1 cellular context compared by ENCODE assay signal in genomic region chr5:32709789-32710334, GRCh38.
A peak's percentile ranks its signal among the peaks of the same experiment; 100 is the strongest.
TF ChIP-seq lines count a peak whose summit lies in the region.

No MANE protein-coding gene starts in this region.

TF ChIP-seq in HepG2, 621 proteins besides CTCF, POLR2A, EP300 and RAD21 (continued from another document and continues in another):
- TF ChIP-seq REST (IDR thresholded peaks at IDR 0.05; ENCODE audit: borderline replicate concordance in 1 of 2, low read depth in 1 of 2, low read length in 2 of 2) (no peak), ZNF333 (CRISPR knock-in tag; IDR thresholded peaks at IDR 0.05; ENCODE audit: borderline replicate concordance) (0 out of 2 replicates have a peak, but pooled peaks have one; percentile 26), ZNF232 (CRISPR knock-in tag; IDR thresholded peaks at IDR 0.05; ENCODE audit: borderline replicate concordance) (no peak), HOXA7 (CRISPR knock-in tag; IDR thresholded peaks at IDR 0.05) (no peak), ZNF281 (CRISPR knock-in tag; IDR thresholded peaks at IDR 0.05; ENCODE audit: borderline replicate concordance) (no peak), ZNF121 (CRISPR knock-in tag; IDR thresholded peaks at IDR 0.05) (no peak), NCOR1 (IDR thresholded peaks at IDR 0.05; ENCODE audit: borderline replicate concordance, low read length) (no peak), MIER3 (CRISPR knock-in tag; IDR thresholded peaks at IDR 0.05; ENCODE audit: borderline replicate concordance) (no peak), ELF4 (CRISPR knock-in tag; IDR thresholded peaks at IDR 0.05; ENCODE audit: borderline replicate concordance) (no peak), ASH2L (IDR thresholded peaks at IDR 0.05; ENCODE audit: insufficient read length, low read depth, low read length) (peak; percentile 26), CHD2 (IDR thresholded peaks at IDR 0.05; ENCODE audit: low read depth, low read length) (peak; percentile 91), AKAP8 (CRISPR knock-in tag; IDR thresholded peaks at IDR 0.05) (no peak), ZNF414 (CRISPR knock-in tag; IDR thresholded peaks at IDR 0.05) (no peak), ZZZ3 (CRISPR knock-in tag; IDR thresholded peaks at IDR 0.05; ENCODE audit: borderline replicate concordance) (no peak), TFDP2 (CRISPR knock-in tag; IDR thresholded peaks at IDR 0.05) (no peak), DPF2 (CRISPR knock-in tag; IDR thresholded peaks at IDR 0.05; ENCODE audit: borderline replicate concordance, low read depth) (no peak), ZNF724P (CRISPR knock-in tag; IDR thresholded peaks at IDR 0.05; ENCODE audit: borderline replicate concordance) (no peak), ZNF343 (CRISPR knock-in tag; IDR thresholded peaks at IDR 0.05) (no peak), UBTF (CRISPR knock-in tag; IDR thresholded peaks at IDR 0.05) (peak; percentile 33; the same call in 1 of the 2 replicates), XRCC5 (optimal IDR thresholded peaks at IDR 0.05; ENCODE audit: low read length) (peak; percentile 57), RARA (CRISPR knock-in tag; IDR thresholded peaks at IDR 0.05) (no peak), KDM2A (CRISPR knock-in tag; IDR thresholded peaks at IDR 0.05; ENCODE audit: borderline replicate concordance, low read depth) (peak; percentile 53; the same call in 1 of the 2 replicates), MAZ (IDR thresholded peaks at IDR 0.05; ENCODE audit: borderline replicate concordance, low read depth, low read length) (no peak), MAZ (CRISPR knock-in tag; IDR thresholded peaks at IDR 0.05; ENCODE audit: low read depth) (no peak), FOXO1 (CRISPR knock-in tag; IDR thresholded peaks at IDR 0.05) (no peak), ZNF138 (CRISPR knock-in tag; IDR thresholded peaks at IDR 0.05; ENCODE audit: low read depth) (no peak), SNAI1 (CRISPR knock-in tag; IDR thresholded peaks at IDR 0.05; ENCODE audit: borderline replicate concordance) (no peak), TIGD3 (CRISPR knock-in tag; IDR thresholded peaks at IDR 0.05; ENCODE audit: borderline replicate concordance) (no peak), KDM3A (CRISPR knock-in tag; IDR thresholded peaks at IDR 0.05; ENCODE audit: low read depth) (no peak), HMGA1 (CRISPR knock-in tag; conservative IDR thresholded peaks at IDR 0.05) (no peak), ERF (CRISPR knock-in tag; IDR thresholded peaks at IDR 0.05) (no peak), ZNF34 (CRISPR knock-in tag; IDR thresholded peaks at IDR 0.05; ENCODE audit: borderline replicate concordance) (peak; percentile 35; the same call in 1 of the 2 replicates), ZNF530 (CRISPR knock-in tag; IDR thresholded peaks at IDR 0.05; ENCODE audit: low read depth) (no peak), SMC3 (IDR thresholded peaks at IDR 0.05; ENCODE audit: low read length) (peak; percentile 34; the same call in 1 of the 2 replicates), CREBL2 (CRISPR knock-in tag; IDR thresholded peaks at IDR 0.05; ENCODE audit: borderline replicate concordance) (no peak), MYPOP (CRISPR knock-in tag; IDR thresholded peaks at IDR 0.05) (peak; percentile 34; the same call in 1 of the 2 replicates), LBX2 (CRISPR knock-in tag; IDR thresholded peaks at IDR 0.05; ENCODE audit: borderline replicate concordance) (no peak), HNF1B (CRISPR knock-in tag; IDR thresholded peaks at IDR 0.05) (no peak), XBP1 (CRISPR knock-in tag; IDR thresholded peaks at IDR 0.05) (no peak), GTF2F1 (IDR thresholded peaks at IDR 0.05; ENCODE audit: low read length) (no peak), KDM5B (CRISPR knock-in tag; IDR thresholded peaks at IDR 0.05; ENCODE audit: borderline replicate concordance) (peak; percentile 48; the same call in 1 of the 2 replicates), ZNF3 (CRISPR knock-in tag; IDR thresholded peaks at IDR 0.05) (no peak), ZNF207 (IDR thresholded peaks at IDR 0.05; ENCODE audit: borderline replicate concordance) (no peak), AFF4 (CRISPR knock-in tag; IDR thresholded peaks at IDR 0.05) (no peak), ZNF101 (CRISPR knock-in tag; IDR thresholded peaks at IDR 0.05; ENCODE audit: borderline replicate concordance, low read depth) (no peak)
